ENCODE assay signal across 3 cellular contexts in genomic region chr1:184759097-184759496, GRCh38.
A peak's percentile ranks its signal among the peaks of the same experiment; 100 is the strongest.
TF ChIP-seq lines count a peak whose summit lies in the region.

No MANE protein-coding gene starts in this region.

TF ChIP-seq in HepG2, 621 proteins besides CTCF, POLR2A, EP300 and RAD21 (continues in another document):
- TF ChIP-seq MLLT10 (CRISPR knock-in tag; IDR thresholded peaks at IDR 0.05), result no peak
- TF ChIP-seq PAXIP1 (CRISPR knock-in tag; conservative IDR thresholded peaks at IDR 0.05), result peak; percentile 57
- 0 out of 2 replicates have a peak, but pooled peaks have one; percentile 3 for TF ChIP-seq HNF4A (CRISPR knock-in tag; IDR thresholded peaks at IDR 0.05)
- TF ChIP-seq FOXM1 (CRISPR knock-in tag; IDR thresholded peaks at IDR 0.05), result no peak
- TF ChIP-seq TP53 (CRISPR knock-in tag; conservative IDR thresholded peaks at IDR 0.05), result no peak
- peak; percentile 89 for TF ChIP-seq FOXA3 (CRISPR knock-in tag; IDR thresholded peaks at IDR 0.05)
- no peak for TF ChIP-seq KMT2A (CRISPR knock-in tag; IDR thresholded peaks at IDR 0.05)
- TF ChIP-seq, protein P1, sequence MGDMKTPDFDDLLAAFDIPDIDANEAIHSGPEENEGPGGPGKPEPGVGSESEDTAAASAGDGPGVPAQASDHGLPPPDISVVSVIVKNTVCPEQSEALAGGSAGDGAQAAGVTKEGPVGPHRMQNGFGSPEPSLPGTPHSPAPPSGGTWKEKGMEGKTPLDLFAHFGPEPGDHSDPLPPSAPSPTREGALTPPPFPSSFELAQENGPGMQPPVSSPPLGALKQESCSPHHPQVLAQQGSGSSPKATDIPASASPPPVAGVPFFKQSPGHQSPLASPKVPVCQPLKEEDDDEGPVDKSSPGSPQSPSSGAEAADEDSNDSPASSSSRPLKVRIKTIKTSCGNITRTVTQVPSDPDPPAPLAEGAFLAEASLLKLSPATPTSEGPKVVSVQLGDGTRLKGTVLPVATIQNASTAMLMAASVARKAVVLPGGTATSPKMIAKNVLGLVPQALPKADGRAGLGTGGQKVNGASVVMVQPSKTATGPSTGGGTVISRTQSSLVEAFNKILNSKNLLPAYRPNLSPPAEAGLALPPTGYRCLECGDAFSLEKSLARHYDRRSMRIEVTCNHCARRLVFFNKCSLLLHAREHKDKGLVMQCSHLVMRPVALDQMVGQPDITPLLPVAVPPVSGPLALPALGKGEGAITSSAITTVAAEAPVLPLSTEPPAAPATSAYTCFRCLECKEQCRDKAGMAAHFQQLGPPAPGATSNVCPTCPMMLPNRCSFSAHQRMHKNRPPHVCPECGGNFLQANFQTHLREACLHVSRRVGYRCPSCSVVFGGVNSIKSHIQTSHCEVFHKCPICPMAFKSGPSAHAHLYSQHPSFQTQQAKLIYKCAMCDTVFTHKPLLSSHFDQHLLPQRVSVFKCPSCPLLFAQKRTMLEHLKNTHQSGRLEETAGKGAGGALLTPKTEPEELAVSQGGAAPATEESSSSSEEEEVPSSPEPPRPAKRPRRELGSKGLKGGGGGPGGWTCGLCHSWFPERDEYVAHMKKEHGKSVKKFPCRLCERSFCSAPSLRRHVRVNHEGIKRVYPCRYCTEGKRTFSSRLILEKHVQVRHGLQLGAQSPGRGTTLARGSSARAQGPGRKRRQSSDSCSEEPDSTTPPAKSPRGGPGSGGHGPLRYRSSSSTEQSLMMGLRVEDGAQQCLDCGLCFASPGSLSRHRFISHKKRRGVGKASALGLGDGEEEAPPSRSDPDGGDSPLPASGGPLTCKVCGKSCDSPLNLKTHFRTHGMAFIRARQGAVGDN (CRISPR knock-in tag; IDR thresholded peaks at IDR 0.05), result no peak
- no peak for TF ChIP-seq ERF (CRISPR knock-in tag; IDR thresholded peaks at IDR 0.05)
- TF ChIP-seq HNRNPH1 (optimal IDR thresholded peaks at IDR 0.05; ENCODE audit: low read depth, low read length), result no peak
- no peak for TF ChIP-seq ARNTL (CRISPR knock-in tag; IDR thresholded peaks at IDR 0.05)
- no peak for TF ChIP-seq ZSCAN30 (CRISPR knock-in tag; IDR thresholded peaks at IDR 0.05)
- TF ChIP-seq SOX6 (IDR thresholded peaks at IDR 0.05), result no peak
- no peak for TF ChIP-seq SOX6 (CRISPR knock-in tag; IDR thresholded peaks at IDR 0.05)

TF ChIP-seq in K562, 482 proteins besides CTCF, POLR2A, EP300 and RAD21:
- no peak for TF ChIP-seq STAT5B (CRISPR knock-in tag; IDR thresholded peaks at IDR 0.05)
- peak in 1 of 2 experiments; percentile 44; a peak in 2 of 4 replicates for TF ChIP-seq FOXA3 (CRISPR knock-in tag; conservative IDR thresholded peaks at IDR 0.05 in 1 of 2, IDR thresholded peaks at IDR 0.05 in 1 of 2)

TF ChIP-seq in liver, 16 proteins besides CTCF, POLR2A, EP300 and RAD21:
- TF ChIP-seq RXRA (IDR thresholded peaks at IDR 0.05) (peak in 1 of 2 donors; percentile 5), FOXA2 (IDR thresholded peaks at IDR 0.05) (peak; percentile 80), HNF4G (IDR thresholded peaks at IDR 0.05) (no peak), NR2F2 (IDR thresholded peaks at IDR 0.05) (no peak), GABPA (IDR thresholded peaks at IDR 0.05 in 1 of 2, conservative IDR thresholded peaks at IDR 0.05 in 1 of 2) (no peak), REST (IDR thresholded peaks at IDR 0.05) (no peak), SP1 (IDR thresholded peaks at IDR 0.05) (peak; percentile 8), ZBTB33 (IDR thresholded peaks at IDR 0.05) (no peak), JUND (IDR thresholded peaks at IDR 0.05) (no peak), HNF4A (conservative IDR thresholded peaks at IDR 0.05) (peak in 1 of 2 donors; percentile 34), TAF1 (conservative IDR thresholded peaks at IDR 0.05) (no peak), YY1 (IDR thresholded peaks at IDR 0.05) (peak; percentile 41), FOXA1 (IDR thresholded peaks at IDR 0.05) (peak; percentile 59), EGR1 (IDR thresholded peaks at IDR 0.05; ENCODE audit: low read depth in 2 of 2) (no peak), MAX (IDR thresholded peaks at IDR 0.05) (no peak)
- TF ChIP-seq, protein P2, sequence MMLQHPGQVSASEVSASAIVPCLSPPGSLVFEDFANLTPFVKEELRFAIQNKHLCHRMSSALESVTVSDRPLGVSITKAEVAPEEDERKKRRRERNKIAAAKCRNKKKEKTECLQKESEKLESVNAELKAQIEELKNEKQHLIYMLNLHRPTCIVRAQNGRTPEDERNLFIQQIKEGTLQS (IDR thresholded peaks at IDR 0.05), result no peak
